In genomic region chr2:19295998-19296502, GRCh38 we compare ENCODE assay signal across 24 cellular contexts.
DNase-seq lines count a peak whose midpoint lies in the region; ATAC-seq, FAIRE-seq and TF ChIP-seq lines count a peak whose summit lies in the region.
"Had no signal": no experiment of that assay in that cellular context is flagged by ENCODE, and none has a peak within 500 bp of the region (broad histone marks: within the 10 kb centered on the region; RNA-seq: fewer than 3 reads in every experiment).

No MANE protein-coding gene starts in this region.

- no peaks in the 10 kb centered on the region for H3K79me2 ChIP-seq in K562 (ENCODE audit: control insufficient read depth, insufficient read depth, low read length)

- in situ Hi-C loops in K562 (cut with MboI): no loop called here

- H3K4me3 Mint-ChIP-seq in CD8-positive, alpha-beta T cell: no peak overlapping the region
- H3K4me3 Mint-ChIP-seq: CD14-positive monocyte; CD4-positive, alpha-beta memory T cell; CD4-positive, CD25-positive, alpha-beta regulatory T cell had no signal

- TF ChIP-seq CTCF in K562 (IDR thresholded peaks at IDR 0.05 in 2 of 3, conservative IDR thresholded peaks at IDR 0.05 in 1 of 3; ENCODE audit: insufficient read depth in 2 of 3, low read depth in 1 of 3, low read length in 3 of 3) (no peak), liver (IDR thresholded peaks at IDR 0.05; ENCODE audit: low read depth, low read length, missing input control) (no peak)
- no peak for TF ChIP-seq CTCF in CD8-positive, alpha-beta T cell (IDR thresholded peaks at IDR 0.05)

- H3K27me3 Mint-ChIP-seq in CD8-positive, alpha-beta T cell (ENCODE audit: low read depth): no peaks in the 10 kb centered on the region
- H3K27me3 Mint-ChIP-seq: CD4-positive, alpha-beta memory T cell; CD4-positive, CD25-positive, alpha-beta regulatory T cell had no signal

- WGBS in K562 (ENCODE audit: insufficient coverage, low coverage, missing lambda C conversion rate): 0% methylated on average over 2 of the region's 3 CpGs
- WGBS in liver: 72% methylated on average over 3 of the region's 3 CpGs

- no peaks in the 10 kb centered on the region for H3K36me3 ChIP-seq in K562 (ENCODE audit: control insufficient read depth, insufficient read depth, low read length)
- no peaks in the 10 kb centered on the region for H3K36me3 ChIP-seq in liver (ENCODE audit: control insufficient read depth in 4 of 4, insufficient read depth in 3 of 4, low read depth in 1 of 4, low read length in 3 of 4)
- H3K36me3 ChIP-seq in CD8-positive, alpha-beta T cell (ENCODE audit: insufficient read depth, low read length): no peaks in the 10 kb centered on the region
- H3K36me3 ChIP-seq: BE2C, BLaER1 had no signal

- intact Hi-C loops in K562 (cut with micrococcal nuclease): no loop called here
- intact Hi-C loops in CD8-positive, alpha-beta T cell (cut with DNase I, micrococcal nuclease): no loop called here

- H4K20me1 ChIP-seq in K562 (replicated peaks; ENCODE audit: control insufficient read depth, insufficient read depth, low read length): no peaks in the 10 kb centered on the region
- H4K20me1 ChIP-seq: BLaER1 had no signal

- H3K9me1 ChIP-seq in K562 (ENCODE audit: control insufficient read depth, insufficient read depth, low read length): no peaks in the 10 kb centered on the region

- H3K27ac Mint-ChIP-seq in CD8-positive, alpha-beta T cell: no peak overlapping the region
- H3K27ac Mint-ChIP-seq: CD14-positive monocyte; CD4-positive, alpha-beta memory T cell; CD4-positive, CD25-positive, alpha-beta regulatory T cell had no signal

- FAIRE-seq in K562 (lab: Jason Lieb, UNC): no peak
- FAIRE-seq: D721Med, G401.6, GM12891, GM18507 had no signal

- no peak overlapping the region for H2AFZ ChIP-seq in K562 (ENCODE audit: low read depth, low read length)

- no peaks in the 10 kb centered on the region for H3K36me3 Mint-ChIP-seq in CD8-positive, alpha-beta T cell
- H3K36me3 Mint-ChIP-seq: CD14-positive monocyte; CD4-positive, alpha-beta memory T cell; CD4-positive, CD25-positive, alpha-beta regulatory T cell had no signal

- ATAC-seq in K562 (no peak), left lobe of liver (peak; percentile 62), HG02798 (IDR thresholded peaks at IDR 0.05; ENCODE audit: poor library complexity, unreplicated experiment) (no peak)
- ATAC-seq in CD8-positive, alpha-beta T cell: no peak

- CTCF ChIA-PET in K562 (lab: Yijun Ruan, JAX; ENCODE audit: low intra/inter-chr PET ratio): no interaction called here
- CTCF ChIA-PET in CD8-positive, alpha-beta T cell (lab: Charles Lee): no interaction called here

- H3K27ac ChIP-seq in K562 (ENCODE audit: extremely low read depth, low read depth, low read length) (no peak overlapping the region), liver (ENCODE audit: low read depth in 1 of 2, low read length in 2 of 2) (no peak overlapping the region)
- no peak overlapping the region for H3K27ac ChIP-seq in CD8-positive, alpha-beta T cell (ENCODE audit: low read depth, low read length)
- H3K27ac ChIP-seq: 22Rv1, BLaER1 had no signal

- no peak for TF ChIP-seq RAD21 in K562 (CRISPR knock-in tag; conservative IDR thresholded peaks at IDR 0.05 in 1 of 2, IDR thresholded peaks at IDR 0.05 in 1 of 2)
- TF ChIP-seq RAD21 in liver (IDR thresholded peaks at IDR 0.05): no peak

- H3K27me3 ChIP-seq in K562 (ENCODE audit: control insufficient read depth in 2 of 2, insufficient read depth in 2 of 2, low read length in 2 of 2): no peaks in the 10 kb centered on the region
- no peaks in the 10 kb centered on the region for H3K27me3 ChIP-seq in liver (ENCODE audit: control insufficient read depth in 4 of 4, insufficient read depth in 4 of 4, low read length in 3 of 4)
- H3K27me3 ChIP-seq in CD8-positive, alpha-beta T cell (ENCODE audit: insufficient read depth, low read length): no peaks in the 10 kb centered on the region
- H3K27me3 ChIP-seq: BE2C, BLaER1 had no signal

- no peak for TF ChIP-seq POLR2A in K562 (conservative IDR thresholded peaks at IDR 0.05)

- H3K4me1 ChIP-seq in K562 (replicated peaks in 1 of 2; ENCODE audit: control insufficient read depth in 2 of 2, insufficient read depth in 2 of 2, low read length in 2 of 2): no peaks in the 10 kb centered on the region
- H3K4me1 ChIP-seq in liver (ENCODE audit: control insufficient read depth in 4 of 4, insufficient read depth in 4 of 4, low read length in 3 of 4): no peaks in the 10 kb centered on the region
- no peaks in the 10 kb centered on the region for H3K4me1 ChIP-seq in CD8-positive, alpha-beta T cell (ENCODE audit: insufficient read depth, low read length)
- H3K4me1 ChIP-seq: BE2C, BLaER1, Caco-2 had no signal

- H3K9me3 ChIP-seq in K562 (replicated peaks; ENCODE audit: control insufficient read depth, insufficient read depth, low read depth, low read length): no peaks in the 10 kb centered on the region
- H3K9me3 ChIP-seq in liver (ENCODE audit: control insufficient read depth in 4 of 4, low read length in 3 of 4): no peaks in the 10 kb centered on the region
- H3K9me3 ChIP-seq in CD8-positive, alpha-beta T cell (ENCODE audit: low read length): no peaks in the 10 kb centered on the region
- H3K9me3 ChIP-seq: BE2C, BLaER1, Caco-2 had no signal

- POLR2A ChIA-PET in K562 (lab: Yijun Ruan, JAX): no interaction called here
- POLR2A ChIA-PET in CD8-positive, alpha-beta T cell (lab: Charles Lee): no interaction called here

- no peak overlapping the region for H3K4me2 ChIP-seq in K562 (ENCODE audit: insufficient read depth, low read length)
- H3K4me2 ChIP-seq: BLaER1 had no signal

- no TSS peak for BruUV-seq in K562 (replicated peaks; lab: Mats Ljungman, UMichigan)

- H3K9ac ChIP-seq in K562 (ENCODE audit: insufficient read depth in 1 of 2, low read depth in 2 of 2, low read length in 2 of 2) (no peak overlapping the region), liver (ENCODE audit: low read depth in 1 of 2, low read length in 2 of 2) (no peak overlapping the region)
- H3K9ac ChIP-seq: BLaER1 had no signal

- DNase-seq in DMS53 (lab: John Stamatoyannopoulos, UW) (peak; percentile 12), DMS53 treated with DMSO at 0.1 percent for 48 hours (lab: John Stamatoyannopoulos, UW; ENCODE audit: unreplicated experiment) (no peak), K562 (ENCODE audit: extremely low read depth in 1 of 4, low spot score in 3 of 4) (no peak), left lobe of liver (ENCODE audit: low spot score) (no peak), dermis blood vessel endothelial cell (no peak)
- DNase-seq in CD8-positive, alpha-beta T cell: no peak
- DNase-seq: ACHN; BE2C; C1 segment of cervical spinal cord; Caco-2; Calu3; CD4-positive, alpha-beta memory T cell; CD4-positive, CD25-positive, alpha-beta regulatory T cell; DMS79 treated with DMSO at 0.1 percent for 48 hours; GF-D8 had no signal

- no peak for TF ChIP-seq EP300 in K562 (IDR thresholded peaks at IDR 0.05; ENCODE audit: low read length)

- H3K9me3 Mint-ChIP-seq in CD8-positive, alpha-beta T cell: no peaks in the 10 kb centered on the region
- H3K9me3 Mint-ChIP-seq: CD4-positive, alpha-beta memory T cell had no signal

- H3K4me3 ChIP-seq in K562 (no peak overlapping the region), liver (ENCODE audit: low read depth in 1 of 3, low read length in 3 of 3) (no peak overlapping the region)
- H3K4me3 ChIP-seq in CD8-positive, alpha-beta T cell (ENCODE audit: low read depth, low read length): no peak overlapping the region
- H3K4me3 ChIP-seq: BLaER1 had no signal

- H3K4me1 Mint-ChIP-seq in CD8-positive, alpha-beta T cell (ENCODE audit: low read depth): peaks cover 3% of the 10 kb centered on the region
- H3K4me1 Mint-ChIP-seq: CD14-positive monocyte had no signal

TF ChIP-seq in K562, 482 proteins besides CTCF, POLR2A, EP300 and RAD21:
- TF ChIP-seq FOXM1 (IDR thresholded peaks at IDR 0.05; ENCODE audit: low read depth) (no peak), FOXM1 (CRISPR knock-in tag; IDR thresholded peaks at IDR 0.05; ENCODE audit: low read depth) (no peak), ZNF347 (CRISPR knock-in tag; IDR thresholded peaks at IDR 0.05; ENCODE audit: low read depth) (no peak), HNRNPL (IDR thresholded peaks at IDR 0.05; ENCODE audit: low read depth, low read length) (no peak), JUNB (CRISPR knock-in tag; conservative IDR thresholded peaks at IDR 0.05) (no peak), CEBPB (tag; IDR thresholded peaks at IDR 0.05) (no peak), MAFG (tag; conservative IDR thresholded peaks at IDR 0.05) (0 out of 2 replicates have a peak, but pooled peaks have one; percentile 5), TCF15 (CRISPR knock-in tag; IDR thresholded peaks at IDR 0.05) (no peak), ZNF561 (CRISPR knock-in tag; conservative IDR thresholded peaks at IDR 0.05) (no peak), ZNF316 (IDR thresholded peaks at IDR 0.05) (peak; percentile 35; the same call in 1 of the 2 replicates), BRD4 (IDR thresholded peaks at IDR 0.05) (no peak)
TF ChIP-seq in K562: peak in this region for 2.

TF ChIP-seq in liver, 16 proteins besides CTCF, POLR2A, EP300 and RAD21:
- TF ChIP-seq HNF4A (conservative IDR thresholded peaks at IDR 0.05) (peak; percentile 56 to 78), SP1 (IDR thresholded peaks at IDR 0.05) (no peak)
